8 cellular contexts compared by ENCODE assay signal in genomic region chr19:13905634-13906524, GRCh38. TPM values are rescaled to one million over a fixed set of nuclear protein-coding genes. Genes with fewer than 3 reads are reported as not detected.
DNase-seq lines count a peak whose midpoint lies in the region; ATAC-seq and TF ChIP-seq lines count a peak whose summit lies in the region.

TSS of gene BRME1 (minus strand) at chr19:13906117. CDS start at chr19:13904892, 1,225 bp downstream.
TSS of gene CC2D1A (plus strand) at chr19:13906201. CDS start at chr19:13906442, 241 bp downstream.

- ATAC-seq in GM18907 (IDR thresholded peaks at IDR 0.05; ENCODE audit: unreplicated experiment) = peak; percentile 89
- peak; percentile 89 for ATAC-seq in HG03139 (IDR thresholded peaks at IDR 0.05; ENCODE audit: unreplicated experiment)

- no peak for TF ChIP-seq CTCF in AG04450 (IDR thresholded peaks at IDR 0.05; ENCODE audit: low read depth, low read length)

- DNase-seq in AG04450 (ENCODE audit: low read depth, low spot score) (peak; percentile 29), NCI-H446 (lab: John Stamatoyannopoulos, UW) (peak; percentile 81 to 93), cerebellum (ENCODE audit: low spot score) (peak; percentile 97), kidney glomerular epithelial cell (lab: John Stamatoyannopoulos, UW) (peak; percentile 61)
- DNase-seq in activated CD4-positive, CD25-positive, alpha-beta regulatory T cell treated with anti-CD3 and anti-CD28 coated beads, Interleukin-2, amount 50 U/mL, for 72 hours = peak; percentile 96
- peak; percentile 93 to 97 for DNase-seq in stimulated activated CD4-positive, alpha-beta T cell treated with anti-CD3 and anti-CD28 coated beads, Interleukin-15, amount 100 ng/mL, for 48 hours (ENCODE audit: low read depth in 2 of 2)

- no peak within 1 kb of the TSS for H3K27ac ChIP-seq in AG04450 (ENCODE audit: low read depth, low read length)

- CTCF ChIA-PET in AG04450 (lab: Charles Lee) = interaction anchor here (0.6 kb wide), 1 partner anchor 171 kb away, joined by 3 read pairs; no protein-coding TSS in a partner anchor

- POLR2A ChIA-PET in AG04450 (lab: Yijun Ruan, JAX) = interaction anchor here (0.6 to 1.6 kb wide), 2 partner anchors 13 to 33 kb away, joined by 3 to 5 read pairs; partner anchors contain the start of gene PODNL1

- no peaks in the 10 kb centered on the region for H3K27me3 ChIP-seq in AG04450 (ENCODE audit: control insufficient read depth, insufficient read depth, low read length)

- H3K9me3 ChIP-seq in AG04450 (ENCODE audit: control insufficient read depth, insufficient read depth, low read length) = no peaks in the 10 kb centered on the region

- H3K4me3 ChIP-seq in AG04450 (ENCODE audit: low read depth, low read length) = peak within 1 kb of the TSS; percentile 87

RNA-seq across cellular contexts. Expression of gene BRME1, which starts in this region (rescaled TPM):
- polyA plus RNA-seq in AG04450 (2011; rRNA removed) = 0.12 and 0.17 TPM in 2 replicates
- polyA minus RNA-seq in AG04450 (2011; rRNA and poly(A)+ RNA removed) = 0.43 TPM in 1 of 2 replicates, not detected in the other
- 8.6 TPM for total RNA-seq in cerebellum

RNA-seq across cellular contexts. Expression of gene CC2D1A, which starts in this region (rescaled TPM):
- 5.1 and 6.7 TPM in 2 replicates for polyA plus RNA-seq in AG04450 (2011; rRNA removed)
- 7.0 and 13.7 TPM in 2 replicates for polyA minus RNA-seq in AG04450 (2011; rRNA and poly(A)+ RNA removed)
- total RNA-seq in cerebellum = 10.1 TPM

Comparison
In these comparisons a context has a peak if more than half of its experiments do, and no peak if none do; other contexts are left out.
1. DNase-seq: peak in every context shown above with its lines; median percentile 97 in cerebellum; 96 in activated CD4-positive, CD25-positive, alpha-beta regulatory T cell treated with anti-CD3 and anti-CD28 coated beads, Interleukin-2, amount 50 U/mL, for 72 hours; 95 in stimulated activated CD4-positive, alpha-beta T cell treated with anti-CD3 and anti-CD28 coated beads, Interleukin-15, amount 100 ng/mL, for 48 hours; 87 in NCI-H446; 61 in kidney glomerular epithelial cell; 29 in AG04450.